Comparison of ENCODE assay signal across 8 cellular contexts in genomic region chr16:88810868-88811599, GRCh38. TPM values are rescaled to one million over a fixed set of nuclear protein-coding genes. Genes with fewer than 3 reads are reported as not detected.
DNase-seq lines count a peak whose midpoint lies in the region; ATAC-seq, FAIRE-seq and TF ChIP-seq lines count a peak whose summit lies in the region.

No MANE protein-coding gene starts in this region.

- POLR2A ChIA-PET in A549 (lab: Yijun Ruan, JAX): interaction anchor here (0.8 to 4.8 kb wide), 9 partner anchors 8 to 405 kb away, joined by 3 to 33 read pairs (median 4); partner anchors contain the start of genes ACSF3, CDT1, GALNS and PIEZO1

- intact Hi-C loops in left lung (cut with DNase I): no loop called here

- peak; percentile 35 for TF ChIP-seq POLR2A in A549 (IDR thresholded peaks at IDR 0.05; ENCODE audit: low read length)

- CTCF ChIA-PET in A549 (lab: Yijun Ruan, JAX): interaction anchor here (0.9 to 3.8 kb wide), 9 partner anchors 10 to 356 kb away, joined by 3 to 28 read pairs (median 8); partner anchors contain the start of genes GALNS and TRAPPC2L

- H3K9me3 ChIP-seq in A549: no peaks in the 10 kb centered on the region
- H3K9me3 ChIP-seq in left lung: no peaks in the 10 kb centered on the region

- peak; percentile 56 to 72 for ATAC-seq in A549
- peak; percentile 49 for ATAC-seq in GM18502 (IDR thresholded peaks at IDR 0.05; ENCODE audit: poor library complexity, unreplicated experiment)
- peak; percentile 48 for ATAC-seq in HG02870 (IDR thresholded peaks at IDR 0.05; ENCODE audit: unreplicated experiment)
- peak; percentile 52 to 64 for ATAC-seq in activated CD4-positive, CD25-positive, alpha-beta regulatory T cell treated with anti-CD3 and anti-CD28 coated beads, Interleukin-2, amount 50 U/mL, for 24 hours
- peak; percentile 82 for ATAC-seq in left lung

- peaks cover 0 to 32% of the 10 kb centered on the region in 2 donors for H3K36me3 ChIP-seq in left lung

- H3K27me3 ChIP-seq in left lung: no peaks in the 10 kb centered on the region

- TF ChIP-seq CTCF in A549 (IDR thresholded peaks at IDR 0.05) (no peak), coronary artery (IDR thresholded peaks at IDR 0.05) (no peak), left lung (IDR thresholded peaks at IDR 0.05) (no peak)

- peak overlapping the region; percentile 99 for H3K4me2 ChIP-seq in A549

- DNase-seq in A549 (ENCODE audit: low read depth in 1 of 2, low spot score in 1 of 2): peak; percentile 41 to 87
- peak; percentile 43 for DNase-seq in NCI-H1694 (lab: John Stamatoyannopoulos, UW)
- peak; percentile 86 for DNase-seq in coronary artery (ENCODE audit: low spot score)
- peak; percentile 83 to 91 for DNase-seq in left lung
- peak; percentile 68 for DNase-seq in stimulated activated CD4-positive, alpha-beta T cell treated with anti-CD3 and anti-CD28 coated beads, Interleukin-4, amount 100 ng/mL, for 24 hours

- no peak for TF ChIP-seq RAD21 in A549 (conservative IDR thresholded peaks at IDR 0.05 in 1 of 2, IDR thresholded peaks at IDR 0.05 in 1 of 2)

- 5% methylated on average over 15 of the region's 45 CpGs for WGBS in A549 (ENCODE audit: missing lambda C conversion rate)

- no peak for TF ChIP-seq EP300 in A549 (IDR thresholded peaks at IDR 0.05)

- FAIRE-seq in A549 (lab: Jason Lieb, UNC): no peak

- H3K27ac ChIP-seq in A549 (peak overlapping the region; percentile 98 to 99), coronary artery (peak overlapping the region; percentile 76 to 89), left lung (peak overlapping the region; percentile 88 to 94)

- H3K4me1 ChIP-seq in A549 (peaks cover 21% of the 10 kb centered on the region), left lung (peaks cover 11 to 36% of the 10 kb centered on the region in 2 donors)

- peak overlapping the region; percentile 83 for H3K4me3 ChIP-seq in A549
- H3K4me3 ChIP-seq in coronary artery: peak overlapping the region; percentile 79
- H3K4me3 ChIP-seq in left lung: peak overlapping the region; percentile 82 to 91

TF ChIP-seq in A549, 52 proteins besides CTCF, POLR2A, EP300 and RAD21:
- TF ChIP-seq HDAC2 (IDR thresholded peaks at IDR 0.05) (no peak), RNF2 (IDR thresholded peaks at IDR 0.05; ENCODE audit: borderline replicate concordance, low read depth) (no peak), EHF (CRISPR knock-in tag; IDR thresholded peaks at IDR 0.05) (peak; percentile 79; the same call in 1 of the 2 replicates), USF2 (IDR thresholded peaks at IDR 0.05) (peak; percentile 91), JUN (IDR thresholded peaks at IDR 0.05) (no peak), MAX (IDR thresholded peaks at IDR 0.05) (peak; percentile 97), ZFP36 (IDR thresholded peaks at IDR 0.05; ENCODE audit: borderline replicate concordance, partially characterized antibody) (peak; percentile 62), GATA3 (IDR thresholded peaks at IDR 0.05; ENCODE audit: borderline replicate concordance) (no peak)

RNA-seq across cellular contexts. Expression of gene APRT, which starts 0.7 kb away (rescaled TPM):
- polyA plus RNA-seq in A549 (2011; rRNA removed): 113 and 115 TPM in 2 replicates
- 223 and 291 TPM in 2 replicates for polyA plus RNA-seq in A549 (2012; cell fraction: cytosol; rRNA removed)
- polyA plus RNA-seq in A549 (2012; cell fraction: nucleus; rRNA removed): 199 and 257 TPM in 2 replicates
- 252 to 259 TPM (median 258 TPM) in 3 replicates for polyA plus RNA-seq in A549 (2017; fragmentation: RNase III; extraction: RNeasy Plus Mini Kit Qiagen cat#74134 plus additional on column Dnase treatment)
- 54.2 and 54.5 TPM in 2 replicates for polyA minus RNA-seq in A549 (2011; rRNA and poly(A)+ RNA removed)
- total RNA-seq in left lung: 100 to 1,000 TPM; 108 to 161 TPM

RNA-seq across cellular contexts. Expression of gene CDT1, which starts 7.4 kb away (rescaled TPM):
- polyA plus RNA-seq in A549 (2011; rRNA removed): 3.4 and 3.8 TPM in 2 replicates
- polyA plus RNA-seq in A549 (2012; cell fraction: cytosol; rRNA removed): 30.8 and 47.0 TPM in 2 replicates
- 41.9 and 85.6 TPM in 2 replicates for polyA plus RNA-seq in A549 (2012; cell fraction: nucleus; rRNA removed)
- 16.0 to 17.5 TPM (median 17.0 TPM) in 3 replicates for polyA plus RNA-seq in A549 (2017; fragmentation: RNase III; extraction: RNeasy Plus Mini Kit Qiagen cat#74134 plus additional on column Dnase treatment)
- 4.1 and 6.5 TPM in 2 replicates for polyA minus RNA-seq in A549 (2011; rRNA and poly(A)+ RNA removed)
- total RNA-seq in left lung: 10 to 100 TPM in 1 of 2 donors, 1 to 10 TPM in 1; 9.3 to 14.5 TPM

RNA-seq across cellular contexts. Expression of gene PIEZO1, which starts 26.0 kb away (rescaled TPM):
- polyA plus RNA-seq in A549 (2011; rRNA removed) (26.1 and 35.9 TPM in 2 replicates), A549 (2017; fragmentation: RNase III; extraction: RNeasy Plus Mini Kit Qiagen cat#74134 plus additional on column Dnase treatment) (78.3 to 84.7 TPM (median 79.1 TPM) in 3 replicates)
- polyA plus RNA-seq in A549 (2012; cell fraction: cytosol; rRNA removed): 141 and 172 TPM in 2 replicates
- polyA plus RNA-seq in A549 (2012; cell fraction: nucleus; rRNA removed): 630 and 946 TPM in 2 replicates
- polyA minus RNA-seq in A549 (2011; rRNA and poly(A)+ RNA removed): 43.0 and 54.8 TPM in 2 replicates
- total RNA-seq in left lung: 100 to 1,000 TPM; 154 to 193 TPM

RNA-seq across cellular contexts. Expression of gene GALNS, which starts 45.7 kb away (rescaled TPM):
- polyA plus RNA-seq in A549 (2011; rRNA removed) (7.0 and 14.7 TPM in 2 replicates), A549 (2017; fragmentation: RNase III; extraction: RNeasy Plus Mini Kit Qiagen cat#74134 plus additional on column Dnase treatment) (27.9 to 31.2 TPM (median 29.9 TPM) in 3 replicates)
- polyA plus RNA-seq in A549 (2012; cell fraction: cytosol; rRNA removed): 17.3 and 22.2 TPM in 2 replicates
- polyA plus RNA-seq in A549 (2012; cell fraction: nucleus; rRNA removed): 38.9 and 41.1 TPM in 2 replicates
- polyA minus RNA-seq in A549 (2011; rRNA and poly(A)+ RNA removed): 9.8 and 10.2 TPM in 2 replicates
- total RNA-seq in left lung: 10 to 100 TPM; 46.3 to 46.5 TPM

RNA-seq across cellular contexts. Expression of gene TRAPPC2L, which starts 45.9 kb away (rescaled TPM):
- polyA plus RNA-seq in A549 (2011; rRNA removed) (70.3 and 77.0 TPM in 2 replicates), A549 (2017; fragmentation: RNase III; extraction: RNeasy Plus Mini Kit Qiagen cat#74134 plus additional on column Dnase treatment) (69.4 to 80.2 TPM (median 77.5 TPM) in 3 replicates)
- polyA plus RNA-seq in A549 (2012; cell fraction: cytosol; rRNA removed): 81.5 and 101 TPM in 2 replicates
- 63.1 and 63.3 TPM in 2 replicates for polyA plus RNA-seq in A549 (2012; cell fraction: nucleus; rRNA removed)
- 28.6 and 47.8 TPM in 2 replicates for polyA minus RNA-seq in A549 (2011; rRNA and poly(A)+ RNA removed)
- 10 to 100 TPM; 47.3 to 51.1 TPM for total RNA-seq in left lung

Comparison
In these comparisons a context has a peak if more than half of its experiments do, and no peak if none do; other contexts are left out.
1. Peak in every context shown above with its lines: DNase-seq, ATAC-seq, H3K4me3 ChIP-seq and H3K27ac ChIP-seq.